Comparison of ENCODE assay signal across 8 cellular contexts in the genomic region with DNA sequence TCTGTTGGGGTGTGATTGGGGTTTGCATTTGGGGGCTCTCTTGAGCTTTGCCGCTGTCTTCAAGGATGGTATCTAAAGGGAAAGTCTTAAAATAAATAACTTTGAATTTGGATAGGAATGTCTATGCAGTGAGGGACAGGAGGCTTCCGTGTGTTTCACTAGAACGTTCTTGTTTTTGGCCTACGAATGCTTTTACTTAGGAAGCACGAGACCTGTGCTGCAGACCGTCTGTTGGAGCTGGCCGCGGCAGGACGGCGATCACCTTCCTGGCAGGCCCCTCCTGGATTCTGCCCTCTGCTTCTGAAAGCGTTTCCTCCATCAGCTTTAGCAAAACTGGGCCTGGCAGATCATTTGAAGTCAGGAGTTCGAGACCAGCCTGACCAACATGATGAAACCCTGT. TPM values are rescaled to one million over a fixed set of nuclear protein-coding genes. Genes with fewer than 3 reads are reported as not detected.
A peak's percentile ranks its signal among the peaks of the same experiment; 100 is the strongest.
DNase-seq lines count a peak whose midpoint lies in the region; ATAC-seq and TF ChIP-seq lines count a peak whose summit lies in the region.

No MANE protein-coding gene starts in this region.

- no peak overlapping the region for H3K14ac ChIP-seq in trophoblast cell (ENCODE audit: low read length)

- peaks cover 2% of the 10 kb centered on the region for H3K9me3 ChIP-seq in trophoblast cell (ENCODE audit: insufficient read depth, low read depth, low read length)

- H2AFZ ChIP-seq in trophoblast cell (ENCODE audit: insufficient read depth, low read length, poor library complexity): no peak overlapping the region

- H3K9ac ChIP-seq in trophoblast cell (ENCODE audit: low read length): no peak overlapping the region

- no peaks in the 10 kb centered on the region for H3K27me3 Mint-ChIP-seq in CD14-positive monocyte (ENCODE audit: low read depth in 3 of 3)
- H3K27me3 Mint-ChIP-seq in activated CD4-positive, alpha-beta memory T cell treated with anti-CD3 and anti-CD28 coated beads, Interleukin-2, amount 10 ng/mL, durations not matched to agents 7 days and 5 days: no peaks in the 10 kb centered on the region

- no peak overlapping the region for H3K4me2 ChIP-seq in trophoblast cell (ENCODE audit: low read length)

- H2BK5ac ChIP-seq in trophoblast cell (ENCODE audit: low read depth, low read length, poor library complexity): no peak overlapping the region

- H4K8ac ChIP-seq in trophoblast cell (ENCODE audit: low read depth, low read length): no peak overlapping the region

- H3K27ac Mint-ChIP-seq in CD14-positive monocyte: peak overlapping the region; percentile 93 to 98 (median 97)
- H3K27ac Mint-ChIP-seq in activated CD4-positive, alpha-beta memory T cell treated with anti-CD3 and anti-CD28 coated beads, Interleukin-2, amount 10 ng/mL, durations not matched to agents 7 days and 5 days: peak overlapping the region; percentile 71

- H3K79me1 ChIP-seq in trophoblast cell (ENCODE audit: low read length): peaks cover 7% of the 10 kb centered on the region

- no peak overlapping the region for H4K12ac ChIP-seq in trophoblast cell (ENCODE audit: low read depth, low read length)

- peaks cover 0 to 1% (median 0%) of the 10 kb centered on the region in 7 donors for H3K9me3 Mint-ChIP-seq in CD14-positive monocyte
- no peaks in the 10 kb centered on the region for H3K9me3 Mint-ChIP-seq in activated CD4-positive, alpha-beta memory T cell treated with anti-CD3 and anti-CD28 coated beads, Interleukin-2, amount 10 ng/mL, durations not matched to agents 7 days and 5 days

- H3K18ac ChIP-seq in trophoblast cell (ENCODE audit: low read length): no peak overlapping the region

- WGBS in trophoblast cell (ENCODE audit: extremely low coverage, insufficient coverage, insufficient read length): no CpG with 5 or more reads among the region's 12 CpGs

- no peak overlapping the region for H3K23ac ChIP-seq in trophoblast cell (ENCODE audit: low read length)

- H3K4me1 ChIP-seq in trophoblast cell (ENCODE audit: control insufficient read depth in 1 of 2, insufficient read depth in 2 of 2, low read length in 2 of 2): peaks cover 19 to 22% of the 10 kb centered on the region in 2 experiments

- DNase-seq in CD14-positive monocyte (ENCODE audit: low spot score) (no peak), fibroblast of pulmonary artery (ENCODE audit: low read depth) (no peak), trophoblast cell (no peak), cerebellum (ENCODE audit: low spot score) (no peak), amygdala (lab: John Stamatoyannopoulos, UW) (no peak), NCI-H2107 treated with DMSO at 0.1 percent for 48 hours (lab: John Stamatoyannopoulos, UW; ENCODE audit: unreplicated experiment) (no peak)
- no peak for DNase-seq in activated CD4-positive, alpha-beta memory T cell treated with anti-CD3 and anti-CD28 coated beads, Interleukin-2, amount 10 ng/mL, durations not matched to agents 7 days and 5 days

- H3K36me3 Mint-ChIP-seq in CD14-positive monocyte: peaks cover 19 to 49% of the 10 kb centered on the region in 2 donors
- peaks cover 2% of the 10 kb centered on the region for H3K36me3 Mint-ChIP-seq in activated CD4-positive, alpha-beta memory T cell treated with anti-CD3 and anti-CD28 coated beads, Interleukin-2, amount 10 ng/mL, durations not matched to agents 7 days and 5 days (ENCODE audit: low read depth)

- H3K4me3 ChIP-seq in fibroblast of pulmonary artery (replicated peaks; ENCODE audit: low read depth, low read length): peak overlapping the region; percentile 57
- no peak overlapping the region for H3K4me3 ChIP-seq in trophoblast cell (ENCODE audit: low read depth, low read length)

- no peak overlapping the region for H4K91ac ChIP-seq in trophoblast cell (ENCODE audit: low read depth, low read length)

- peak overlapping the region; percentile 50 for H3K27ac ChIP-seq in trophoblast cell (ENCODE audit: low read depth, low read length)

- CTCF ChIA-PET in activated CD4-positive, alpha-beta memory T cell treated with anti-CD3 and anti-CD28 coated beads, Interleukin-2, amount 10 ng/mL, durations not matched to agents 7 days and 5 days (lab: Charles Lee): no interaction called here

- no peak overlapping the region for H3K4ac ChIP-seq in trophoblast cell (ENCODE audit: low read depth, low read length)

- no peak overlapping the region for H2AK5ac ChIP-seq in trophoblast cell (ENCODE audit: low read length)

- H3K79me2 ChIP-seq in trophoblast cell (ENCODE audit: control insufficient read depth, insufficient read depth, low read length, poor library complexity): peaks cover 2% of the 10 kb centered on the region

- no peak for TF ChIP-seq CTCF in CD14-positive monocyte (IDR thresholded peaks at IDR 0.05)
- no peak for TF ChIP-seq CTCF in fibroblast of pulmonary artery (IDR thresholded peaks at IDR 0.05; ENCODE audit: low read length, missing control alignments)

- peaks cover 5 to 14% of the 10 kb centered on the region in 2 experiments for H3K36me3 ChIP-seq in trophoblast cell (ENCODE audit: control insufficient read depth in 1 of 2, insufficient read depth in 2 of 2, low read length in 2 of 2)

- no peak for ATAC-seq in HG02571 (IDR thresholded peaks at IDR 0.05; ENCODE audit: unreplicated experiment)

- POLR2A ChIA-PET in activated CD4-positive, alpha-beta memory T cell treated with anti-CD3 and anti-CD28 coated beads, Interleukin-2, amount 10 ng/mL, durations not matched to agents 7 days and 5 days (lab: Charles Lee): interaction anchor here (2.6 kb wide), 1 partner anchor 19 kb away, joined by 13 read pairs; no protein-coding TSS in a partner anchor

- H2BK12ac ChIP-seq in trophoblast cell (ENCODE audit: low read length): no peak overlapping the region

- peak overlapping the region; percentile 96 for H3K4me3 Mint-ChIP-seq in CD14-positive monocyte
- peak overlapping the region; percentile 67 for H3K4me3 Mint-ChIP-seq in activated CD4-positive, alpha-beta memory T cell treated with anti-CD3 and anti-CD28 coated beads, Interleukin-2, amount 10 ng/mL, durations not matched to agents 7 days and 5 days

- peaks cover 46% of the 10 kb centered on the region for H3K4me1 Mint-ChIP-seq in CD14-positive monocyte
- peaks cover 26% of the 10 kb centered on the region for H3K4me1 Mint-ChIP-seq in activated CD4-positive, alpha-beta memory T cell treated with anti-CD3 and anti-CD28 coated beads, Interleukin-2, amount 10 ng/mL, durations not matched to agents 7 days and 5 days

- H3K27me3 ChIP-seq in trophoblast cell (ENCODE audit: insufficient read depth, low read length): no peaks in the 10 kb centered on the region

- intact Hi-C loops in CD14-positive monocyte (cut with micrococcal nuclease): loop anchor here (2.0 to 5.0 kb wide), 3 partner anchors 19 to 44 kb away; partner anchors contain the start of gene FOXK1 (in 2 of the 2)

- no peak overlapping the region for H2BK120ac ChIP-seq in trophoblast cell (ENCODE audit: insufficient read depth, low read length, poor library complexity)

RNA-seq across cellular contexts. Expression of gene FOXK1, which starts 44.0 kb away (rescaled TPM):
- polyA plus RNA-seq in CD14-positive monocyte: under 1 TPM; 0.33 to 0.76 TPM
- 10 to 100 TPM; 32.7 to 33.2 TPM for total RNA-seq in activated CD4-positive, alpha-beta memory T cell treated with anti-CD3 and anti-CD28 coated beads, Interleukin-2, amount 10 ng/mL, durations not matched to agents 7 days and 5 days
- 6.5 and 6.6 TPM in 2 replicates for polyA plus RNA-seq in trophoblast cell (2013)
- 32.2 TPM for total RNA-seq in cerebellum

RNA-seq across cellular contexts. Expression of gene AP5Z1, which starts 49.4 kb away (rescaled TPM):
- polyA plus RNA-seq in CD14-positive monocyte: 10 to 100 TPM; 30.8 to 33.8 TPM
- 10 to 100 TPM; 57.5 to 60.6 TPM for total RNA-seq in activated CD4-positive, alpha-beta memory T cell treated with anti-CD3 and anti-CD28 coated beads, Interleukin-2, amount 10 ng/mL, durations not matched to agents 7 days and 5 days
- polyA plus RNA-seq in trophoblast cell (2013): 19.8 and 22.2 TPM in 2 replicates
- 14.9 TPM for total RNA-seq in cerebellum
